ENCODE assay signal across 1 cellular context in the genomic region with DNA sequence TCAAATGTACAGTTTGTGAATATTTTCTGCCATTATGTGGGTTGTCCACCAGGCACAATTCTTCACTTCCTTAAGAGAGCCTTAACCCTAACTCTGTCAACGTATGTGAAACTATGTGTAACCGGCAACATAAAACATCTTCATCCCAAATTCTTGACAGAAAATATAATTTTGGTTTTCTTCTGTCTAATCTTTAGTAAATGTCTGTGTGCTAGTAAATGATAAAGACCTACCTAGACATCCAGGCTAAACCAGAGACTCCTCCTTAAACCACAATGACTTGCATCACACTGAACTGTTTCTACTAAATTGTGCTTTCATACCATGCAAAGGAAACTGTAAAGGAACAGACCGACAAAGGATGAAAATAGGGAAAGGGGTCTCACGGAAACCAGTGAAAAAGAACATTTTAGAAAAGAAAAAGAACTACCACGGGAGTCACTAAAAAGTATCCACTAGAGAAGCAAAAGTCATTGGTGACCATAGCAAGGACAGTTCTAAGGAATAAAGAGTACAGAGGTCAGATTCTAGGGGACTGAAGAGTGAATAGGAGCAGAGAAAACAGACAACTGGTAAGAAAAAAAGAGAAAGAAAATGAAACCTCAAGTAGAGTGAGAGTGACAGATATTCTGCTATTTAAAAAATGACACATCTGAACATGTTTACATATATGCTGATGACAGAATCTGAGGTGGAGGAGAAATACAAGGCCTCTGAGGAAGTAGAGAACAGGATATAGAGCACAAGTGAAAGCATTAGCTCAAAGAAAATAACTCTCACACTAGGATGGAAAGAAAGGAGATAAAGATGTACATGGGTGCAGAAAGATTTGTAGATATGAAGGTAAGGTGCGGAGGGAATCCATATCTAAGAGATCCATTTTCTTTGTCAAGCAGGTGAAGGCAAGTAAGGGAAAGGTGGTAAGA.
TF ChIP-seq lines count a peak whose summit lies in the region.

No MANE protein-coding gene starts in this region.

TF ChIP-seq in K562, 482 proteins besides CTCF, POLR2A, EP300 and RAD21 (continued from another document and continues in another):
- TF ChIP-seq CEBPB (tag; IDR thresholded peaks at IDR 0.05): peak; percentile 90
- TF ChIP-seq, protein P1, sequence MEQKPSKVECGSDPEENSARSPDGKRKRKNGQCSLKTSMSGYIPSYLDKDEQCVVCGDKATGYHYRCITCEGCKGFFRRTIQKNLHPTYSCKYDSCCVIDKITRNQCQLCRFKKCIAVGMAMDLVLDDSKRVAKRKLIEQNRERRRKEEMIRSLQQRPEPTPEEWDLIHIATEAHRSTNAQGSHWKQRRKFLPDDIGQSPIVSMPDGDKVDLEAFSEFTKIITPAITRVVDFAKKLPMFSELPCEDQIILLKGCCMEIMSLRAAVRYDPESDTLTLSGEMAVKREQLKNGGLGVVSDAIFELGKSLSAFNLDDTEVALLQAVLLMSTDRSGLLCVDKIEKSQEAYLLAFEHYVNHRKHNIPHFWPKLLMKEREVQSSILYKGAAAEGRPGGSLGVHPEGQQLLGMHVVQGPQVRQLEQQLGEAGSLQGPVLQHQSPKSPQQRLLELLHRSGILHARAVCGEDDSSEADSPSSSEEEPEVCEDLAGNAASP (IDR thresholded peaks at IDR 0.05): no peak
- peak; percentile 99 for TF ChIP-seq DPF2 (IDR thresholded peaks at IDR 0.05)
- peak; percentile 32 for TF ChIP-seq ZNF592 (IDR thresholded peaks at IDR 0.05)
- TF ChIP-seq ZNF134 (CRISPR knock-in tag; conservative IDR thresholded peaks at IDR 0.05): no peak
- TF ChIP-seq, protein P2, sequence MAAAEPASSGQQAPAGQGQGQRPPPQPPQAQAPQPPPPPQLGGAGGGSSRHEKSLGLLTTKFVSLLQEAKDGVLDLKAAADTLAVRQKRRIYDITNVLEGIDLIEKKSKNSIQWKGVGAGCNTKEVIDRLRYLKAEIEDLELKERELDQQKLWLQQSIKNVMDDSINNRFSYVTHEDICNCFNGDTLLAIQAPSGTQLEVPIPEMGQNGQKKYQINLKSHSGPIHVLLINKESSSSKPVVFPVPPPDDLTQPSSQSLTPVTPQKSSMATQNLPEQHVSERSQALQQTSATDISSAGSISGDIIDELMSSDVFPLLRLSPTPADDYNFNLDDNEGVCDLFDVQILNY (CRISPR knock-in tag; IDR thresholded peaks at IDR 0.05): no peak
- TF ChIP-seq GABPB2 (CRISPR knock-in tag; conservative IDR thresholded peaks at IDR 0.05): no peak
- TF ChIP-seq SMARCA4 (IDR thresholded peaks at IDR 0.05): peak; percentile 99
- no peak for TF ChIP-seq ZFP1 (CRISPR knock-in tag; IDR thresholded peaks at IDR 0.05)
- TF ChIP-seq ADNP (tag; IDR thresholded peaks at IDR 0.05): no peak
- TF ChIP-seq POU5F1 (IDR thresholded peaks at IDR 0.05; ENCODE audit: borderline replicate concordance, low read depth, low read length, partially characterized antibody): no peak
- no peak for TF ChIP-seq ZFPM2 (CRISPR knock-in tag; IDR thresholded peaks at IDR 0.05)
- no peak for TF ChIP-seq BHLHE40 (IDR thresholded peaks at IDR 0.05; ENCODE audit: low read length)
- TF ChIP-seq CHD2 (IDR thresholded peaks at IDR 0.05; ENCODE audit: low read depth, low read length): no peak
- no peak for TF ChIP-seq RBM34 (IDR thresholded peaks at IDR 0.05; ENCODE audit: borderline replicate concordance, insufficient read depth, low read length)
- no peak for TF ChIP-seq ETS1 (conservative IDR thresholded peaks at IDR 0.05; ENCODE audit: control insufficient read depth, low read depth, low read length)
- TF ChIP-seq, protein P3, sequence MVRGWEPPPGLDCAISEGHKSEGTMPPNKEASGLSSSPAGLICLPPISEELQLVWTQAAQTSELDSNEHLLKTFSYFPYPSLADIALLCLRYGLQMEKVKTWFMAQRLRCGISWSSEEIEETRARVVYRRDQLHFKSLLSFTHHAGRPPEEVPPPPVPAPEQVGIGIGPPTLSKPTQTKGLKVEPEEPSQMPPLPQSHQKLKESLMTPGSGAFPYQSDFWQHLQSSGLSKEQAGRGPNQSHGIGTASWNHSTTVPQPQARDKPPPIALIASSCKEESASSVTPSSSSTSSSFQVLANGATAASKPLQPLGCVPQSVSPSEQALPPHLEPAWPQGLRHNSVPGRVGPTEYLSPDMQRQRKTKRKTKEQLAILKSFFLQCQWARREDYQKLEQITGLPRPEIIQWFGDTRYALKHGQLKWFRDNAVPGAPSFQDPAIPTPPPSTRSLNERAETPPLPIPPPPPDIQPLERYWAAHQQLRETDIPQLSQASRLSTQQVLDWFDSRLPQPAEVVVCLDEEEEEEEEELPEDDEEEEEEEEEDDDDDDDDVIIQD (CRISPR knock-in tag; IDR thresholded peaks at IDR 0.05): no peak
- TF ChIP-seq ZFP36 (IDR thresholded peaks at IDR 0.05; ENCODE audit: low read depth, low read length, partially characterized antibody): no peak
- TF ChIP-seq, protein P4, sequence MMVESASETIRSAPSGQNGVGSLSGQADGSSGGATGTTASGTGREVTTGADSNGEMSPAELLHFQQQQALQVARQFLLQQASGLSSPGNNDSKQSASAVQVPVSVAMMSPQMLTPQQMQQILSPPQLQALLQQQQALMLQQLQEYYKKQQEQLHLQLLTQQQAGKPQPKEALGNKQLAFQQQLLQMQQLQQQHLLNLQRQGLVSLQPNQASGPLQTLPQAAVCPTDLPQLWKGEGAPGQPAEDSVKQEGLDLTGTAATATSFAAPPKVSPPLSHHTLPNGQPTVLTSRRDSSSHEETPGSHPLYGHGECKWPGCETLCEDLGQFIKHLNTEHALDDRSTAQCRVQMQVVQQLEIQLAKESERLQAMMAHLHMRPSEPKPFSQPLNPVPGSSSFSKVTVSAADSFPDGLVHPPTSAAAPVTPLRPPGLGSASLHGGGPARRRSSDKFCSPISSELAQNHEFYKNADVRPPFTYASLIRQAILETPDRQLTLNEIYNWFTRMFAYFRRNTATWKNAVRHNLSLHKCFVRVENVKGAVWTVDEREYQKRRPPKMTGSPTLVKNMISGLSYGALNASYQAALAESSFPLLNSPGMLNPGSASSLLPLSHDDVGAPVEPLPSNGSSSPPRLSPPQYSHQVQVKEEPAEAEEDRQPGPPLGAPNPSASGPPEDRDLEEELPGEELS (CRISPR knock-in tag; IDR thresholded peaks at IDR 0.05; ENCODE audit: borderline replicate concordance): no peak
- TF ChIP-seq ZNF133 (CRISPR knock-in tag; IDR thresholded peaks at IDR 0.05): no peak
- TF ChIP-seq ZNF766 (CRISPR knock-in tag; conservative IDR thresholded peaks at IDR 0.05): peak; percentile 83; the same call in 1 of the 2 replicates
- no peak for TF ChIP-seq RERE (CRISPR knock-in tag; IDR thresholded peaks at IDR 0.05; ENCODE audit: borderline replicate concordance)
- TF ChIP-seq BDP1 (IDR thresholded peaks at IDR 0.05; ENCODE audit: insufficient read depth, insufficient read length): no peak
- TF ChIP-seq, protein P5, sequence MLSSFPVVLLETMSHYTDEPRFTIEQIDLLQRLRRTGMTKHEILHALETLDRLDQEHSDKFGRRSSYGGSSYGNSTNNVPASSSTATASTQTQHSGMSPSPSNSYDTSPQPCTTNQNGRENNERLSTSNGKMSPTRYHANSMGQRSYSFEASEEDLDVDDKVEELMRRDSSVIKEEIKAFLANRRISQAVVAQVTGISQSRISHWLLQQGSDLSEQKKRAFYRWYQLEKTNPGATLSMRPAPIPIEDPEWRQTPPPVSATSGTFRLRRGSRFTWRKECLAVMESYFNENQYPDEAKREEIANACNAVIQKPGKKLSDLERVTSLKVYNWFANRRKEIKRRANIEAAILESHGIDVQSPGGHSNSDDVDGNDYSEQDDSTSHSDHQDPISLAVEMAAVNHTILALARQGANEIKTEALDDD (IDR thresholded peaks at IDR 0.05): peak; percentile 98
- TF ChIP-seq THRB (CRISPR knock-in tag; conservative IDR thresholded peaks at IDR 0.05): peak; percentile 31; the same call in 1 of the 2 replicates
- TF ChIP-seq MITF (IDR thresholded peaks at IDR 0.05): 0 out of 2 replicates have a peak, but pooled peaks have one; percentile 43
- TF ChIP-seq ARHGAP35 (IDR thresholded peaks at IDR 0.05; ENCODE audit: partially characterized antibody): no peak
